In genomic region chr6:23368557-23368956, GRCh38 we compare ENCODE assay signal across 35 cellular contexts.
"Had no signal": no experiment of that assay in that cellular context is flagged by ENCODE, and none has a peak within 500 bp of the region (broad histone marks: within the 10 kb centered on the region; RNA-seq: fewer than 3 reads in every experiment).

No MANE protein-coding gene starts in this region.

- H3K36me3 ChIP-seq: MG63 had no signal

- H3K9me3 ChIP-seq: MG63 had no signal

- DNase-seq: Kasumi-1, MG63, MM.1S, MV-4-11, NCI-H1048, NCI-H1092, NCI-H1092 treated with DMSO at 0.1 percent for 48 hours, NCI-H1105, NCI-H1105 treated with DMSO at 0.1 percent for 48 hours, NCI-H1417, NCI-H1417 treated with DMSO at 0.1 percent for 48 hours, NCI-H1436, NCI-H1436 treated with DMSO at 0.1 percent for 48 hours, NCI-H146, NCI-H1694, NCI-H1694 treated with DMSO at 0.1 percent for 48 hours, NCI-H187, NCI-H187 treated with DMSO at 0.1 percent for 48 hours, NCI-H1930, NCI-H2029, NCI-H2029 treated with DMSO at 0.1 percent for 48 hours, NCI-H2081, NCI-H2081 treated with DMSO at 0.1 percent for 48 hours, NCI-H2107, NCI-H2171, NCI-H2171 treated with DMSO at 0.1 percent for 48 hours, NCI-H2227 treated with DMSO at 0.1 percent for 48 hours, NCI-H226, NCI-H345, NCI-H446, NCI-H446 treated with DMSO at 0.1 percent for 48 hours, NCI-H510A, NCI-H510A treated with DMSO at 0.1 percent for 48 hours, NCI-H524, NCI-H524 treated with DMSO at 0.1 percent for 48 hours had no signal

- H3K4me3 ChIP-seq: MG63 had no signal

- H3K27me3 ChIP-seq: MG63 had no signal
